ENCODE assay signal across 22 cellular contexts in genomic region chr5:164302533-164303235, GRCh38.
DNase-seq lines count a peak whose midpoint lies in the region; ATAC-seq and TF ChIP-seq lines count a peak whose summit lies in the region.
"Had no signal": no experiment of that assay in that cellular context is flagged by ENCODE, and none has a peak within 500 bp of the region (broad histone marks: within the 10 kb centered on the region; RNA-seq: fewer than 3 reads in every experiment).

No MANE protein-coding gene starts in this region.

- H3K9me3 Mint-ChIP-seq in effector memory CD8-positive, alpha-beta T cell = peaks cover 5 to 8% of the 10 kb centered on the region in 2 donors

- no peak overlapping the region for H3K4me3 Mint-ChIP-seq in effector memory CD8-positive, alpha-beta T cell
- H3K4me3 Mint-ChIP-seq: activated naive CD4-positive, alpha-beta T cell treated with anti-CD3 and anti-CD28 coated beads for 36 hours; activated T-cell treated with anti-CD3 and anti-CD28 coated beads, Interleukin-2, amount 50 U/mL, for 4 hours; naive B cell; T-cell had no signal

- H3K27me3 ChIP-seq in MG63 = no peaks in the 10 kb centered on the region
- H3K27me3 ChIP-seq in psoas muscle (ENCODE audit: insufficient read depth in 3 of 3, low read length in 2 of 3) = no peaks in the 10 kb centered on the region
- H3K27me3 ChIP-seq: BE2C, right atrium auricular region, upper lobe of left lung had no signal

- ATAC-seq in HG03460 (IDR thresholded peaks at IDR 0.05; ENCODE audit: unreplicated experiment) (no peak), psoas muscle (no peak)
- no peak for ATAC-seq in effector memory CD8-positive, alpha-beta T cell (replicated peaks)
- ATAC-seq: activated T-cell treated with anti-CD3 and anti-CD28 coated beads, Interleukin-2, amount 50 U/mL, for 4 hours; Right ventricle myocardium inferior; T-cell had no signal

- H3K36me3 ChIP-seq in MG63 = peaks cover 72% of the 10 kb centered on the region
- no peaks in the 10 kb centered on the region for H3K36me3 ChIP-seq in psoas muscle (ENCODE audit: insufficient read depth in 1 of 2, low read depth in 1 of 2)
- H3K36me3 ChIP-seq: BE2C, right atrium auricular region, upper lobe of left lung had no signal

- no peak overlapping the region for H3K27ac ChIP-seq in psoas muscle
- H3K27ac ChIP-seq: right atrium auricular region, upper lobe of left lung had no signal

- H3K27ac Mint-ChIP-seq in effector memory CD8-positive, alpha-beta T cell = no peak overlapping the region
- H3K27ac Mint-ChIP-seq: activated naive CD4-positive, alpha-beta T cell treated with anti-CD3 and anti-CD28 coated beads for 36 hours; naive B cell; T-cell had no signal

- DNase-seq in A172 (ENCODE audit: low spot score) = peak; percentile 16
- no peak for DNase-seq in MG63
- peak; percentile 44 for DNase-seq in astrocyte of the cerebellum (ENCODE audit: low read depth)
- peak; percentile 65 for DNase-seq in iris pigment epithelial cell (ENCODE audit: low read depth)
- DNase-seq in psoas muscle = no peak
- no peak for DNase-seq in effector memory CD8-positive, alpha-beta T cell
- no peak for DNase-seq in NCI-H2171 (lab: John Stamatoyannopoulos, UW)
- DNase-seq: activated CD8-positive, alpha-beta memory T cell treated with anti-CD3 and anti-CD28 coated beads for 24 hours; activated naive CD4-positive, alpha-beta T cell treated with anti-CD3 and anti-CD28 coated beads for 36 hours; activated T-cell treated with anti-CD3 and anti-CD28 coated beads, Interleukin-2, amount 50 U/mL, for 4 hours; BE2C; COR-L47; DND-41; naive B cell; NCI-H2081 treated with DMSO at 0.1 percent for 48 hours; NCI-H526; stimulated activated CD8-positive, alpha-beta memory T cell treated with anti-CD3 and anti-CD28 coated beads, Interleukin-4, amount 100 ng/mL, for 48 hours; T-cell; upper lobe of left lung had no signal

- H3K9me3 ChIP-seq in MG63 (no peaks in the 10 kb centered on the region), psoas muscle (no peaks in the 10 kb centered on the region)
- H3K9me3 ChIP-seq: BE2C, right atrium auricular region, upper lobe of left lung had no signal

- in situ Hi-C loops in astrocyte of the cerebellum (cut with HindIII; ENCODE audit: low sequenced_read_pairs) = no loop called here

- H3K4me1 ChIP-seq in psoas muscle = no peaks in the 10 kb centered on the region
- H3K4me1 ChIP-seq: BE2C, right atrium auricular region, upper lobe of left lung had no signal

- TF ChIP-seq CTCF in astrocyte of the cerebellum (IDR thresholded peaks at IDR 0.05; ENCODE audit: low read depth, low read length, missing control alignments) (no peak), psoas muscle (IDR thresholded peaks at IDR 0.05) (no peak)

- H3K4me1 Mint-ChIP-seq in effector memory CD8-positive, alpha-beta T cell (ENCODE audit: low read depth in 2 of 2) = no peaks in the 10 kb centered on the region
- H3K4me1 Mint-ChIP-seq: naive B cell, T-cell had no signal

- H3K4me3 ChIP-seq in MG63 (peak overlapping the region; percentile 60), astrocyte of the cerebellum (ENCODE audit: low read depth, low read length) (no peak overlapping the region), psoas muscle (no peak overlapping the region)
- H3K4me3 ChIP-seq: right atrium auricular region, upper lobe of left lung had no signal

- no peaks in the 10 kb centered on the region for H3K27me3 Mint-ChIP-seq in effector memory CD8-positive, alpha-beta T cell
- H3K27me3 Mint-ChIP-seq: naive B cell, T-cell had no signal

- intact Hi-C loops in psoas muscle (cut with DNase I) = no loop called here

- no peaks in the 10 kb centered on the region for H3K36me3 Mint-ChIP-seq in effector memory CD8-positive, alpha-beta T cell (ENCODE audit: insufficient read depth)
- H3K36me3 Mint-ChIP-seq: naive B cell, T-cell had no signal

- WGBS in psoas muscle, 3 donors = 49 to 52% (median 50%) methylated on average over 2 of the region's 2 CpGs

Comparison
In these comparisons a context has a peak if more than half of its experiments do, and no peak if none do; other contexts are left out.
1. DNase-seq: peak in A172 (single experiment), astrocyte of the cerebellum (single experiment) and iris pigment epithelial cell (single experiment); none in MG63 (single experiment), psoas muscle (0 of 2), effector memory CD8-positive, alpha-beta T cell (0 of 3) and NCI-H2171 (single experiment).